11 cellular contexts compared by ENCODE assay signal in genomic region chr6:170296423-170296745, GRCh38. TPM values are rescaled to one million over a fixed set of nuclear protein-coding genes. Genes with fewer than 3 reads are reported as not detected.
DNase-seq lines count a peak whose midpoint lies in the region; ATAC-seq and TF ChIP-seq lines count a peak whose summit lies in the region.
"Had no signal": no experiment of that assay in that cellular context is flagged by ENCODE, and none has a peak within 500 bp of the region (broad histone marks: within the 10 kb centered on the region; RNA-seq: fewer than 3 reads in every experiment).

No MANE protein-coding gene starts in this region.

- in situ Hi-C loops in mammary epithelial cell (cut with MboI; ENCODE audit: low sequenced_read_pairs in 2 of 2): loop anchor here in 1 of 2 donors (10.0 to 25.0 kb wide), 3 partner anchors 218 to 459 kb away; no protein-coding TSS in a partner anchor

- BruUV-seq in mammary epithelial cell (replicated peaks; lab: Mats Ljungman, UMichigan): no TSS peak

- H3K4me2 ChIP-seq in mammary epithelial cell (ENCODE audit: insufficient read depth, low read depth, low read length): peak overlapping the region; percentile 95

- peaks cover 28% of the 10 kb centered on the region for H3K4me1 ChIP-seq in mammary epithelial cell (ENCODE audit: insufficient read depth, low read length)
- peaks cover 48% of the 10 kb centered on the region for H3K4me1 ChIP-seq in lower lobe of right lung
- H3K4me1 ChIP-seq in thymus (ENCODE audit: control insufficient read depth, insufficient read depth, low read length): peaks cover 23% of the 10 kb centered on the region

- TF ChIP-seq CTCF in mammary epithelial cell (conservative IDR thresholded peaks at IDR 0.05 in 1 of 2, IDR thresholded peaks at IDR 0.05 in 1 of 2; ENCODE audit: extremely low read depth in 1 of 2, insufficient read depth in 1 of 2, low read depth in 1 of 2, low read length in 2 of 2) (no peak), lower lobe of right lung (IDR thresholded peaks at IDR 0.05) (no peak)

- H3K79me2 ChIP-seq in mammary epithelial cell (ENCODE audit: insufficient read depth, low read length): no peaks in the 10 kb centered on the region

- H3K27me3 ChIP-seq in mammary epithelial cell (ENCODE audit: insufficient read depth, low read length): no peaks in the 10 kb centered on the region
- peaks cover 73% of the 10 kb centered on the region for H3K27me3 ChIP-seq in lower lobe of right lung (ENCODE audit: low read depth)
- H3K27me3 ChIP-seq in thymus (ENCODE audit: control insufficient read depth, insufficient read depth): peaks cover 74% of the 10 kb centered on the region

- H3K4me3 ChIP-seq in mammary epithelial cell (replicated peaks in 1 of 3; ENCODE audit: insufficient read depth in 1 of 3, low read depth in 2 of 3, low read length in 3 of 3): peak overlapping the region in 2 of 3 experiments; percentile 56 to 57
- H3K4me3 ChIP-seq in lower lobe of right lung: peak overlapping the region; percentile 59
- H3K4me3 ChIP-seq in thymus (ENCODE audit: low read length): peak overlapping the region; percentile 54
- H3K4me3 ChIP-seq: mucosa of descending colon had no signal

- peak; percentile 48 for DNase-seq in activated CD8-positive, alpha-beta memory T cell treated with anti-CD3 and anti-CD28 coated beads, Interleukin-2, amount 50 U/mL, for 48 hours
- DNase-seq in activated CD8-positive, alpha-beta memory T cell treated with anti-CD3 and anti-CD28 coated beads, Interleukin-2, amount 50 U/mL, for 4 hours: no peak
- DNase-seq in mammary epithelial cell (no peak), lower lobe of right lung (no peak), GM19238 (ENCODE audit: insufficient read length, low spot score) (no peak)
- DNase-seq in activated T-cell treated with anti-CD3 and anti-CD28 coated beads, Interleukin-2, amount 50 U/mL, for 72 hours: no peak
- DNase-seq: NCI-H2107, uterus had no signal

- CTCF ChIA-PET in mammary epithelial cell (lab: Charles Lee; ENCODE audit: low non-redundant PET): no interaction called here

- H3K36me3 ChIP-seq in mammary epithelial cell (ENCODE audit: insufficient read depth, low read length): no peaks in the 10 kb centered on the region
- no peaks in the 10 kb centered on the region for H3K36me3 ChIP-seq in lower lobe of right lung
- no peaks in the 10 kb centered on the region for H3K36me3 ChIP-seq in thymus (ENCODE audit: control insufficient read depth, insufficient read depth)
- H3K36me3 ChIP-seq: uterus had no signal

- no peak overlapping the region for H3K4me3 Mint-ChIP-seq in activated T-cell treated with anti-CD3 and anti-CD28 coated beads, Interleukin-2, amount 50 U/mL, for 72 hours

- peaks cover 49% of the 10 kb centered on the region for H3K4me1 Mint-ChIP-seq in activated T-cell treated with anti-CD3 and anti-CD28 coated beads, Interleukin-2, amount 50 U/mL, for 72 hours (ENCODE audit: low read depth)

- ATAC-seq in lower lobe of right lung (no peak), GM19395 (IDR thresholded peaks at IDR 0.05; ENCODE audit: unreplicated experiment) (no peak)
- ATAC-seq in activated T-cell treated with anti-CD3 and anti-CD28 coated beads, Interleukin-2, amount 50 U/mL, for 72 hours (replicated peaks in 1 of 2): no peak

- dilution Hi-C loops in mammary epithelial cell (cut with HindIII; ENCODE audit: low sequenced_read_pairs): no loop called here

- no peak overlapping the region for H3K27ac ChIP-seq in mammary epithelial cell (ENCODE audit: insufficient read depth, low read depth, low read length)
- H3K27ac ChIP-seq in lower lobe of right lung: no peak overlapping the region
- H3K27ac ChIP-seq in thymus (ENCODE audit: low read depth): no peak overlapping the region
- H3K27ac ChIP-seq: uterus had no signal

- peak overlapping the region; percentile 97 for H2AFZ ChIP-seq in mammary epithelial cell (ENCODE audit: low read depth, low read length)

- H3K27ac Mint-ChIP-seq in activated T-cell treated with anti-CD3 and anti-CD28 coated beads, Interleukin-2, amount 50 U/mL, for 72 hours: no peak overlapping the region

- H3K9ac ChIP-seq in mammary epithelial cell (ENCODE audit: insufficient read depth, low read length): no peak overlapping the region

- peaks cover 0 to 3% of the 10 kb centered on the region in 2 donors for H3K9me3 Mint-ChIP-seq in activated T-cell treated with anti-CD3 and anti-CD28 coated beads, Interleukin-2, amount 50 U/mL, for 72 hours

- H3K9me3 ChIP-seq in mammary epithelial cell (replicated peaks; ENCODE audit: insufficient read depth, low read length) (no peaks in the 10 kb centered on the region), lower lobe of right lung (no peaks in the 10 kb centered on the region), thymus (ENCODE audit: control insufficient read depth) (peaks cover 1% of the 10 kb centered on the region)
- H3K9me3 ChIP-seq: mucosa of descending colon, uterus had no signal

- no peaks in the 10 kb centered on the region for H4K20me1 ChIP-seq in mammary epithelial cell (ENCODE audit: insufficient read depth, low read length)

- 10% methylated on average over 4 of the region's 47 CpGs for WGBS in mammary epithelial cell (ENCODE audit: low coverage, missing lambda C conversion rate)
- 2% methylated on average over 47 of the region's 47 CpGs for WGBS in thymus

- H3K36me3 Mint-ChIP-seq in activated T-cell treated with anti-CD3 and anti-CD28 coated beads, Interleukin-2, amount 50 U/mL, for 72 hours (ENCODE audit: insufficient read depth in 2 of 2): peaks cover 1 to 6% of the 10 kb centered on the region in 2 donors

- intact Hi-C loops in mammary epithelial cell (cut with micrococcal nuclease) (no loop called here), lower lobe of right lung (cut with DNase I) (no loop called here)

- peaks cover 76% of the 10 kb centered on the region for H3K27me3 Mint-ChIP-seq in activated T-cell treated with anti-CD3 and anti-CD28 coated beads, Interleukin-2, amount 50 U/mL, for 72 hours (ENCODE audit: low read depth)

RNA-seq across cellular contexts. Expression of gene DLL1, which starts 5.5 kb away (rescaled TPM):
- 10 to 100 TPM; 27.5 to 45.8 TPM for total RNA-seq in mammary epithelial cell
- 10.9 TPM for polyA plus RNA-seq in mammary epithelial cell
- 8.7 TPM for polyA minus RNA-seq in mammary epithelial cell
- total RNA-seq in lower lobe of right lung: 12.9 TPM
- polyA plus RNA-seq in thymus: 5.7 TPM
- total RNA-seq in activated T-cell treated with anti-CD3 and anti-CD28 coated beads, Interleukin-2, amount 50 U/mL, for 72 hours: 1 to 10 TPM; 1.7 to 2.3 TPM

RNA-seq across cellular contexts. Expression of gene FAM120B, which starts 10.2 kb away (rescaled TPM):
- 10 to 100 TPM; 27.3 to 29.7 TPM for total RNA-seq in mammary epithelial cell
- polyA plus RNA-seq in mammary epithelial cell: 11.3 TPM
- polyA minus RNA-seq in mammary epithelial cell: 45.2 TPM
- 29.0 TPM for total RNA-seq in lower lobe of right lung
- polyA plus RNA-seq in thymus: 13.6 TPM
- 10 to 100 TPM; 17.2 to 23.2 TPM for total RNA-seq in activated T-cell treated with anti-CD3 and anti-CD28 coated beads, Interleukin-2, amount 50 U/mL, for 72 hours
